1 cellular context compared by ENCODE assay signal in the genomic region with DNA sequence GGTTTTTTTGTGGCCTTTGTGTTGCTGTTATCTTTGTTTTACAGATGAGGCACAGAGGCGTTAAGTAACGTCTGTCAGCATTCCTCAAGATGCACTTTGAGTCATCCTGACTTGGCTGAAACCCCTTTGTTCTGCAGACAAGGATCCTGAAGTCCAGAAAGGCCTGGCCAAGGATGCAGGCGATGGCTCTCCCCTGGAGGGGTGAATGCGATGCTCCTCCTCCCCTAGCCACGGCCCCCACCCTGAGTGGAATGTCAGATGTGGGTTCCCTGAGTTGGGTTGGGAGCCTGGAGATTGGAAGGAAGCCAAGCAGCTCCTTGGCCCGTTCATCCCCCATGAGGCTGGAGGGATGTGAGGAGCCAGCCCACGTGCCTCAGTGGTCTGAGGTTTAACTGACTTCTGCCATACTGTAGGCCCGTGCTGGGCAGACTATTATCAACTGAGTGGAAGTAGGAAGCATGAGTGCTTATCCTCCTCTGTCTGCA.
TF ChIP-seq lines count a peak whose summit lies in the region.

No MANE protein-coding gene starts in this region.

TF ChIP-seq in GM23338, 12 proteins besides CTCF, POLR2A, EP300 and RAD21 (continued from another document):
- TF ChIP-seq, protein P1, sequence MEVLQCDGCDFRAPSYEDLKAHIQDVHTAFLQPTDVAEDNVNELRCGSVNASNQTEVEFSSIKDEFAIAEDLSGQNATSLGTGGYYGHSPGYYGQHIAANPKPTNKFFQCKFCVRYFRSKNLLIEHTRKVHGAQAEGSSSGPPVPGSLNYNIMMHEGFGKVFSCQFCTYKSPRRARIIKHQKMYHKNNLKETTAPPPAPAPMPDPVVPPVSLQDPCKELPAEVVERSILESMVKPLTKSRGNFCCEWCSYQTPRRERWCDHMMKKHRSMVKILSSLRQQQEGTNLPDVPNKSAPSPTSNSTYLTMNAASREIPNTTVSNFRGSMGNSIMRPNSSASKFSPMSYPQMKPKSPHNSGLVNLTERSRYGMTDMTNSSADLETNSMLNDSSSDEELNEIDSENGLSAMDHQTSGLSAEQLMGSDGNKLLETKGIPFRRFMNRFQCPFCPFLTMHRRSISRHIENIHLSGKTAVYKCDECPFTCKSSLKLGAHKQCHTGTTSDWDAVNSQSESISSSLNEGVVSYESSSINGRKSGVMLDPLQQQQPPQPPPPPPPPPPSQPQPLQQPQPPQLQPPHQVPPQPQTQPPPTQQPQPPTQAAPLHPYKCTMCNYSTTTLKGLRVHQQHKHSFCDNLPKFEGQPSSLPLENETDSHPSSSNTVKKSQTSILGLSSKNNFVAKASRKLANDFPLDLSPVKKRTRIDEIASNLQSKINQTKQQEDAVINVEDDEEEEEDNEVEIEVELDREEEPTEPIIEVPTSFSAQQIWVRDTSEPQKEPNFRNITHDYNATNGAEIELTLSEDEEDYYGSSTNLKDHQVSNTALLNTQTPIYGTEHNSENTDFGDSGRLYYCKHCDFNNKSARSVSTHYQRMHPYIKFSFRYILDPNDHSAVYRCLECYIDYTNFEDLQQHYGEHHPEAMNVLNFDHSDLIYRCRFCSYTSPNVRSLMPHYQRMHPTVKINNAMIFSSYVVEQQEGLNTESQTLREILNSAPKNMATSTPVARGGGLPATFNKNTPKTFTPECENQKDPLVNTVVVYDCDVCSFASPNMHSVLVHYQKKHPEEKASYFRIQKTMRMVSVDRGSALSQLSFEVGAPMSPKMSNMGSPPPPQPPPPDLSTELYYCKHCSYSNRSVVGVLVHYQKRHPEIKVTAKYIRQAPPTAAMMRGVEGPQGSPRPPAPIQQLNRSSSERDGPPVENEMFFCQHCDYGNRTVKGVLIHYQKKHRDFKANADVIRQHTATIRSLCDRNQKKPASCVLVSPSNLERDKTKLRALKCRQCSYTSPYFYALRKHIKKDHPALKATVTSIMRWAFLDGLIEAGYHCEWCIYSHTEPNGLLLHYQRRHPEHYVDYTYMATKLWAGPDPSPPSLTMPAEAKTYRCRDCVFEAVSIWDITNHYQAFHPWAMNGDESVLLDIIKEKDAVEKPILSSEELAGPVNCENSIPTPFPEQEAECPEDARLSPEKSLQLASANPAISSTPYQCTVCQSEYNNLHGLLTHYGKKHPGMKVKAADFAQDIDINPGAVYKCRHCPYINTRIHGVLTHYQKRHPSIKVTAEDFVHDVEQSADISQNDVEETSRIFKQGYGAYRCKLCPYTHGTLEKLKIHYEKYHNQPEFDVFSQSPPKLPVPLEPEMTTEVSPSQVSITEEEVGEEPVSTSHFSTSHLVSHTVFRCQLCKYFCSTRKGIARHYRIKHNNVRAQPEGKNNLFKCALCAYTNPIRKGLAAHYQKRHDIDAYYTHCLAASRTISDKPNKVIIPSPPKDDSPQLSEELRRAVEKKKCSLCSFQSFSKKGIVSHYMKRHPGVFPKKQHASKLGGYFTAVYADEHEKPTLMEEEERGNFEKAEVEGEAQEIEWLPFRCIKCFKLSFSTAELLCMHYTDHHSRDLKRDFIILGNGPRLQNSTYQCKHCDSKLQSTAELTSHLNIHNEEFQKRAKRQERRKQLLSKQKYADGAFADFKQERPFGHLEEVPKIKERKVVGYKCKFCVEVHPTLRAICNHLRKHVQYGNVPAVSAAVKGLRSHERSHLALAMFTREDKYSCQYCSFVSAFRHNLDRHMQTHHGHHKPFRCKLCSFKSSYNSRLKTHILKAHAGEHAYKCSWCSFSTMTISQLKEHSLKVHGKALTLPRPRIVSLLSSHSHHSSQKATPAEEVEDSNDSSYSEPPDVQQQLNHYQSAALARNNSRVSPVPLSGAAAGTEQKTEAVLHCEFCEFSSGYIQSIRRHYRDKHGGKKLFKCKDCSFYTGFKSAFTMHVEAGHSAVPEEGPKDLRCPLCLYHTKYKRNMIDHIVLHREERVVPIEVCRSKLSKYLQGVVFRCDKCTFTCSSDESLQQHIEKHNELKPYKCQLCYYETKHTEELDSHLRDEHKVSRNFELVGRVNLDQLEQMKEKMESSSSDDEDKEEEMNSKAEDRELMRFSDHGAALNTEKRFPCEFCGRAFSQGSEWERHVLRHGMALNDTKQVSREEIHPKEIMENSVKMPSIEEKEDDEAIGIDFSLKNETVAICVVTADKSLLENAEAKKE (CRISPR knock-in tag; IDR thresholded peaks at IDR 0.05) = no peak
- TF ChIP-seq ZNF114 (CRISPR knock-in tag; IDR thresholded peaks at IDR 0.05) (no peak), JUNB (IDR thresholded peaks at IDR 0.05; ENCODE audit: unreplicated experiment) (no peak), CREB1 (CRISPR knock-in tag; IDR thresholded peaks at IDR 0.05; ENCODE audit: low read depth) (no peak), EZH2 (IDR thresholded peaks at IDR 0.05; ENCODE audit: low read depth, unreplicated experiment) (no peak), EZH2phosphoT487 (IDR thresholded peaks at IDR 0.05; ENCODE audit: unreplicated experiment) (no peak), STAT1 (IDR thresholded peaks at IDR 0.05; ENCODE audit: unreplicated experiment) (no peak)
- TF ChIP-seq, protein P2, sequence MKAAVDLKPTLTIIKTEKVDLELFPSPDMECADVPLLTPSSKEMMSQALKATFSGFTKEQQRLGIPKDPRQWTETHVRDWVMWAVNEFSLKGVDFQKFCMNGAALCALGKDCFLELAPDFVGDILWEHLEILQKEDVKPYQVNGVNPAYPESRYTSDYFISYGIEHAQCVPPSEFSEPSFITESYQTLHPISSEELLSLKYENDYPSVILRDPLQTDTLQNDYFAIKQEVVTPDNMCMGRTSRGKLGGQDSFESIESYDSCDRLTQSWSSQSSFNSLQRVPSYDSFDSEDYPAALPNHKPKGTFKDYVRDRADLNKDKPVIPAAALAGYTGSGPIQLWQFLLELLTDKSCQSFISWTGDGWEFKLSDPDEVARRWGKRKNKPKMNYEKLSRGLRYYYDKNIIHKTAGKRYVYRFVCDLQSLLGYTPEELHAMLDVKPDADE (IDR thresholded peaks at IDR 0.05) = no peak
